ENCODE assay signal across 1 cellular context in genomic region chr16:3611145-3611977, GRCh38.
TF ChIP-seq lines count a peak whose summit lies in the region.

A gene with protein sequence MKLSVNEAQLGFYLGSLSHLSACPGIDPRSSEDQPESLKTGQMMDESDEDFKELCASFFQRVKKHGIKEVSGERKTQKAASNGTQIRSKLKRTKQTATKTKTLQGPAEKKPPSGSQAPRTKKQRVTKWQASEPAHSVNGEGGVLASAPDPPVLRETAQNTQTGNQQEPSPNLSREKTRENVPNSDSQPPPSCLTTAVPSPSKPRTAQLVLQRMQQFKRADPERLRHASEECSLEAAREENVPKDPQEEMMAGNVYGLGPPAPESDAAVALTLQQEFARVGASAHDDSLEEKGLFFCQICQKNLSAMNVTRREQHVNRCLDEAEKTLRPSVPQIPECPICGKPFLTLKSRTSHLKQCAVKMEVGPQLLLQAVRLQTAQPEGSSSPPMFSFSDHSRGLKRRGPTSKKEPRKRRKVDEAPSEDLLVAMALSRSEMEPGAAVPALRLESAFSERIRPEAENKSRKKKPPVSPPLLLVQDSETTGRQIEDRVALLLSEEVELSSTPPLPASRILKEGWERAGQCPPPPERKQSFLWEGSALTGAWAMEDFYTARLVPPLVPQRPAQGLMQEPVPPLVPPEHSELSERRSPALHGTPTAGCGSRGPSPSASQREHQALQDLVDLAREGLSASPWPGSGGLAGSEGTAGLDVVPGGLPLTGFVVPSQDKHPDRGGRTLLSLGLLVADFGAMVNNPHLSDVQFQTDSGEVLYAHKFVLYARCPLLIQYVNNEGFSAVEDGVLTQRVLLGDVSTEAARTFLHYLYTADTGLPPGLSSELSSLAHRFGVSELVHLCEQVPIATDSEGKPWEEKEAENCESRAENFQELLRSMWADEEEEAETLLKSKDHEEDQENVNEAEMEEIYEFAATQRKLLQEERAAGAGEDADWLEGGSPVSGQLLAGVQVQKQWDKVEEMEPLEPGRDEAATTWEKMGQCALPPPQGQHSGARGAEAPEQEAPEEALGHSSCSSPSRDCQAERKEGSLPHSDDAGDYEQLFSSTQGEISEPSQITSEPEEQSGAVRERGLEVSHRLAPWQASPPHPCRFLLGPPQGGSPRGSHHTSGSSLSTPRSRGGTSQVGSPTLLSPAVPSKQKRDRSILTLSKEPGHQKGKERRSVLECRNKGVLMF (N-terminal part only) (minus strand): TSS chr16:3611606. CDS start chr16:3608964, 2,642 bp downstream.

TF ChIP-seq in HepG2, 621 proteins besides CTCF, POLR2A, EP300 and RAD21 (continued from another document and continues in another):
- TF ChIP-seq, protein P1, sequence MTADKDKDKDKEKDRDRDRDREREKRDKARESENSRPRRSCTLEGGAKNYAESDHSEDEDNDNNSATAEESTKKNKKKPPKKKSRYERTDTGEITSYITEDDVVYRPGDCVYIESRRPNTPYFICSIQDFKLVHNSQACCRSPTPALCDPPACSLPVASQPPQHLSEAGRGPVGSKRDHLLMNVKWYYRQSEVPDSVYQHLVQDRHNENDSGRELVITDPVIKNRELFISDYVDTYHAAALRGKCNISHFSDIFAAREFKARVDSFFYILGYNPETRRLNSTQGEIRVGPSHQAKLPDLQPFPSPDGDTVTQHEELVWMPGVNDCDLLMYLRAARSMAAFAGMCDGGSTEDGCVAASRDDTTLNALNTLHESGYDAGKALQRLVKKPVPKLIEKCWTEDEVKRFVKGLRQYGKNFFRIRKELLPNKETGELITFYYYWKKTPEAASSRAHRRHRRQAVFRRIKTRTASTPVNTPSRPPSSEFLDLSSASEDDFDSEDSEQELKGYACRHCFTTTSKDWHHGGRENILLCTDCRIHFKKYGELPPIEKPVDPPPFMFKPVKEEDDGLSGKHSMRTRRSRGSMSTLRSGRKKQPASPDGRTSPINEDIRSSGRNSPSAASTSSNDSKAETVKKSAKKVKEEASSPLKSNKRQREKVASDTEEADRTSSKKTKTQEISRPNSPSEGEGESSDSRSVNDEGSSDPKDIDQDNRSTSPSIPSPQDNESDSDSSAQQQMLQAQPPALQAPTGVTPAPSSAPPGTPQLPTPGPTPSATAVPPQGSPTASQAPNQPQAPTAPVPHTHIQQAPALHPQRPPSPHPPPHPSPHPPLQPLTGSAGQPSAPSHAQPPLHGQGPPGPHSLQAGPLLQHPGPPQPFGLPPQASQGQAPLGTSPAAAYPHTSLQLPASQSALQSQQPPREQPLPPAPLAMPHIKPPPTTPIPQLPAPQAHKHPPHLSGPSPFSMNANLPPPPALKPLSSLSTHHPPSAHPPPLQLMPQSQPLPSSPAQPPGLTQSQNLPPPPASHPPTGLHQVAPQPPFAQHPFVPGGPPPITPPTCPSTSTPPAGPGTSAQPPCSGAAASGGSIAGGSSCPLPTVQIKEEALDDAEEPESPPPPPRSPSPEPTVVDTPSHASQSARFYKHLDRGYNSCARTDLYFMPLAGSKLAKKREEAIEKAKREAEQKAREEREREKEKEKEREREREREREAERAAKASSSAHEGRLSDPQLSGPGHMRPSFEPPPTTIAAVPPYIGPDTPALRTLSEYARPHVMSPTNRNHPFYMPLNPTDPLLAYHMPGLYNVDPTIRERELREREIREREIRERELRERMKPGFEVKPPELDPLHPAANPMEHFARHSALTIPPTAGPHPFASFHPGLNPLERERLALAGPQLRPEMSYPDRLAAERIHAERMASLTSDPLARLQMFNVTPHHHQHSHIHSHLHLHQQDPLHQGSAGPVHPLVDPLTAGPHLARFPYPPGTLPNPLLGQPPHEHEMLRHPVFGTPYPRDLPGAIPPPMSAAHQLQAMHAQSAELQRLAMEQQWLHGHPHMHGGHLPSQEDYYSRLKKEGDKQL (CRISPR knock-in tag; IDR thresholded peaks at IDR 0.05; ENCODE audit: low read depth): no peak
- TF ChIP-seq TCF12 (IDR thresholded peaks at IDR 0.05): no peak
- TF ChIP-seq TCF12 (CRISPR knock-in tag; IDR thresholded peaks at IDR 0.05): 0 out of 2 replicates have a peak, but pooled peaks have one; percentile 68
- no peak for TF ChIP-seq ZNF777 (CRISPR knock-in tag; IDR thresholded peaks at IDR 0.05)
- TF ChIP-seq HINFP (CRISPR knock-in tag; IDR thresholded peaks at IDR 0.05; ENCODE audit: low read depth): no peak; the same call in 1 of the 2 replicates
- no peak for TF ChIP-seq CBFB (CRISPR knock-in tag; IDR thresholded peaks at IDR 0.05)
- TF ChIP-seq NKX3-1 (CRISPR knock-in tag; IDR thresholded peaks at IDR 0.05): no peak
- TF ChIP-seq ESRRA (CRISPR knock-in tag; IDR thresholded peaks at IDR 0.05; ENCODE audit: low read depth): 0 out of 2 replicates have a peak, but pooled peaks have one; percentile 9
- TF ChIP-seq HES4 (CRISPR knock-in tag; IDR thresholded peaks at IDR 0.05; ENCODE audit: borderline replicate concordance): no peak
- TF ChIP-seq ZSCAN29 (CRISPR knock-in tag; conservative IDR thresholded peaks at IDR 0.05): 0 out of 2 replicates have a peak, but pooled peaks have one; percentile 43
- TF ChIP-seq, protein P2, sequence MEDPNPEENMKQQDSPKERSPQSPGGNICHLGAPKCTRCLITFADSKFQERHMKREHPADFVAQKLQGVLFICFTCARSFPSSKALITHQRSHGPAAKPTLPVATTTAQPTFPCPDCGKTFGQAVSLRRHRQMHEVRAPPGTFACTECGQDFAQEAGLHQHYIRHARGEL (CRISPR knock-in tag; IDR thresholded peaks at IDR 0.05): 0 out of 2 replicates have a peak, but pooled peaks have one; percentile 39
- no peak for TF ChIP-seq ZNF570 (CRISPR knock-in tag; IDR thresholded peaks at IDR 0.05; ENCODE audit: borderline replicate concordance)
- TF ChIP-seq ZNF572 (CRISPR knock-in tag; IDR thresholded peaks at IDR 0.05): no peak
- TF ChIP-seq SMARCC2 (IDR thresholded peaks at IDR 0.05): no peak
- no peak for TF ChIP-seq KLF15 (CRISPR knock-in tag; IDR thresholded peaks at IDR 0.05; ENCODE audit: borderline replicate concordance)
- TF ChIP-seq ZNF563 (CRISPR knock-in tag; IDR thresholded peaks at IDR 0.05): no peak
- TF ChIP-seq SKI (IDR thresholded peaks at IDR 0.05; ENCODE audit: partially characterized antibody): no peak
- no peak for TF ChIP-seq ZNF232 (CRISPR knock-in tag; IDR thresholded peaks at IDR 0.05; ENCODE audit: borderline replicate concordance)
- TF ChIP-seq CBX5 (CRISPR knock-in tag; IDR thresholded peaks at IDR 0.05; ENCODE audit: borderline replicate concordance): no peak
- no peak for TF ChIP-seq DNMT3B (CRISPR knock-in tag; conservative IDR thresholded peaks at IDR 0.05)
- TF ChIP-seq ZNF577 (CRISPR knock-in tag; IDR thresholded peaks at IDR 0.05; ENCODE audit: borderline replicate concordance, low read depth): no peak
- TF ChIP-seq PRPF4 (IDR thresholded peaks at IDR 0.05; ENCODE audit: low read depth, low read length, poor library complexity, severe bottlenecking): no peak
- no peak for TF ChIP-seq IRF2 (CRISPR knock-in tag; IDR thresholded peaks at IDR 0.05)
- peak; percentile 96 for TF ChIP-seq HBP1 (CRISPR knock-in tag; IDR thresholded peaks at IDR 0.05; ENCODE audit: low read depth)
- TF ChIP-seq, protein P3, sequence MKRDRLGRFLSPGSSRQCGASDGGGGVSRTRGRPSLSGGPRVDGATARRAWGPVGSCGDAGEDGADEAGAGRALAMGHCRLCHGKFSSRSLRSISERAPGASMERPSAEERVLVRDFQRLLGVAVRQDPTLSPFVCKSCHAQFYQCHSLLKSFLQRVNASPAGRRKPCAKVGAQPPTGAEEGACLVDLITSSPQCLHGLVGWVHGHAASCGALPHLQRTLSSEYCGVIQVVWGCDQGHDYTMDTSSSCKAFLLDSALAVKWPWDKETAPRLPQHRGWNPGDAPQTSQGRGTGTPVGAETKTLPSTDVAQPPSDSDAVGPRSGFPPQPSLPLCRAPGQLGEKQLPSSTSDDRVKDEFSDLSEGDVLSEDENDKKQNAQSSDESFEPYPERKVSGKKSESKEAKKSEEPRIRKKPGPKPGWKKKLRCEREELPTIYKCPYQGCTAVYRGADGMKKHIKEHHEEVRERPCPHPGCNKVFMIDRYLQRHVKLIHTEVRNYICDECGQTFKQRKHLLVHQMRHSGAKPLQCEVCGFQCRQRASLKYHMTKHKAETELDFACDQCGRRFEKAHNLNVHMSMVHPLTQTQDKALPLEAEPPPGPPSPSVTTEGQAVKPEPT (CRISPR knock-in tag; IDR thresholded peaks at IDR 0.05; ENCODE audit: low read depth): no peak
- TF ChIP-seq RFXAP (CRISPR knock-in tag; IDR thresholded peaks at IDR 0.05; ENCODE audit: borderline replicate concordance): no peak
- no peak for TF ChIP-seq ZNF510 (CRISPR knock-in tag; IDR thresholded peaks at IDR 0.05; ENCODE audit: low read depth)
- no peak for TF ChIP-seq MED8 (CRISPR knock-in tag; IDR thresholded peaks at IDR 0.05; ENCODE audit: insufficient replicate concordance)
- no peak for TF ChIP-seq PBX3 (CRISPR knock-in tag; IDR thresholded peaks at IDR 0.05; ENCODE audit: borderline replicate concordance)
- no peak for TF ChIP-seq TRIM24 (CRISPR knock-in tag; IDR thresholded peaks at IDR 0.05)
- no peak for TF ChIP-seq FOXP1 (IDR thresholded peaks at IDR 0.05)
- no peak for TF ChIP-seq FOXP1 (CRISPR knock-in tag; IDR thresholded peaks at IDR 0.05)
- TF ChIP-seq HOXA5 (CRISPR knock-in tag; IDR thresholded peaks at IDR 0.05): peak; percentile 26; the same call in 1 of the 2 replicates
- no peak for TF ChIP-seq ZNF253 (CRISPR knock-in tag; IDR thresholded peaks at IDR 0.05; ENCODE audit: borderline replicate concordance)
- TF ChIP-seq ZNF12 (CRISPR knock-in tag; IDR thresholded peaks at IDR 0.05): no peak
- no peak for TF ChIP-seq TEAD3 (CRISPR knock-in tag; optimal IDR thresholded peaks at IDR 0.05; ENCODE audit: borderline replicate concordance)
- no peak for TF ChIP-seq KDM6A (CRISPR knock-in tag; IDR thresholded peaks at IDR 0.05; ENCODE audit: low read depth)
- TF ChIP-seq RBM22 (optimal IDR thresholded peaks at IDR 0.05; ENCODE audit: low read length): no peak
- TF ChIP-seq, protein P4, sequence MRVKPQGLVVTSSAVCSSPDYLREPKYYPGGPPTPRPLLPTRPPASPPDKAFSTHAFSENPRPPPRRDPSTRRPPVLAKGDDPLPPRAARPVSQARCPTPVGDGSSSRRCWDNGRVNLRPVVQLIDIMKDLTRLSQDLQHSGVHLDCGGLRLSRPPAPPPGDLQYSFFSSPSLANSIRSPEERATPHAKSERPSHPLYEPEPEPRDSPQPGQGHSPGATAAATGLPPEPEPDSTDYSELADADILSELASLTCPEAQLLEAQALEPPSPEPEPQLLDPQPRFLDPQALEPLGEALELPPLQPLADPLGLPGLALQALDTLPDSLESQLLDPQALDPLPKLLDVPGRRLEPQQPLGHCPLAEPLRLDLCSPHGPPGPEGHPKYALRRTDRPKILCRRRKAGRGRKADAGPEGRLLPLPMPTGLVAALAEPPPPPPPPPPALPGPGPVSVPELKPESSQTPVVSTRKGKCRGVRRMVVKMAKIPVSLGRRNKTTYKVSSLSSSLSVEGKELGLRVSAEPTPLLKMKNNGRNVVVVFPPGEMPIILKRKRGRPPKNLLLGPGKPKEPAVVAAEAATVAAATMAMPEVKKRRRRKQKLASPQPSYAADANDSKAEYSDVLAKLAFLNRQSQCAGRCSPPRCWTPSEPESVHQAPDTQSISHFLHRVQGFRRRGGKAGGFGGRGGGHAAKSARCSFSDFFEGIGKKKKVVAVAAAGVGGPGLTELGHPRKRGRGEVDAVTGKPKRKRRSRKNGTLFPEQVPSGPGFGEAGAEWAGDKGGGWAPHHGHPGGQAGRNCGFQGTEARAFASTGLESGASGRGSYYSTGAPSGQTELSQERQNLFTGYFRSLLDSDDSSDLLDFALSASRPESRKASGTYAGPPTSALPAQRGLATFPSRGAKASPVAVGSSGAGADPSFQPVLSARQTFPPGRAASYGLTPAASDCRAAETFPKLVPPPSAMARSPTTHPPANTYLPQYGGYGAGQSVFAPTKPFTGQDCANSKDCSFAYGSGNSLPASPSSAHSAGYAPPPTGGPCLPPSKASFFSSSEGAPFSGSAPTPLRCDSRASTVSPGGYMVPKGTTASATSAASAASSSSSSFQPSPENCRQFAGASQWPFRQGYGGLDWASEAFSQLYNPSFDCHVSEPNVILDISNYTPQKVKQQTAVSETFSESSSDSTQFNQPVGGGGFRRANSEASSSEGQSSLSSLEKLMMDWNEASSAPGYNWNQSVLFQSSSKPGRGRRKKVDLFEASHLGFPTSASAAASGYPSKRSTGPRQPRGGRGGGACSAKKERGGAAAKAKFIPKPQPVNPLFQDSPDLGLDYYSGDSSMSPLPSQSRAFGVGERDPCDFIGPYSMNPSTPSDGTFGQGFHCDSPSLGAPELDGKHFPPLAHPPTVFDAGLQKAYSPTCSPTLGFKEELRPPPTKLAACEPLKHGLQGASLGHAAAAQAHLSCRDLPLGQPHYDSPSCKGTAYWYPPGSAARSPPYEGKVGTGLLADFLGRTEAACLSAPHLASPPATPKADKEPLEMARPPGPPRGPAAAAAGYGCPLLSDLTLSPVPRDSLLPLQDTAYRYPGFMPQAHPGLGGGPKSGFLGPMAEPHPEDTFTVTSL (CRISPR knock-in tag; IDR thresholded peaks at IDR 0.05; ENCODE audit: borderline replicate concordance): no peak
